2 cellular contexts compared by ENCODE assay signal in the genomic region with DNA sequence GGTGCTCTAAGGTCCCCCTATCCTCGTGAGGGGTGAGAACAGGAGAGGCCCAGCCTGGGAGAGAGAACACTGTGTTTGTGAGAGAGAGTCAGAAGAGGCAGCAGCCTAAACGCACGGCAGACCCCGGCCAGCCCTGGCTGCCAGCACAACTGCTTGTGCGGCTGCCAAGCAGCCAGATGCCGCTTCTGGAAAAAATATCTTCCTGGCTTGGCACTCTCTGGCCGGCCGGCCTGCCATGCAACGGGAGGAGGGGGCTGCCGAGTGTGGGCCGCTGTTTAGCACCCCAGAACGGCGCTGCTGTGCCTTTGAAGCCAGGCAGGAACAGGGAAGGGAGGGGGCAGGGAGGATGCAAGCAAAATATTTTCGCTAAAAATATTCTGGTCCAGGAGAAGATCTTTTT.
TF ChIP-seq lines count a peak whose summit lies in the region.

No MANE protein-coding gene starts in this region.

TF ChIP-seq in GM23338, 12 proteins besides CTCF, POLR2A, EP300 and RAD21 (continues in another document):
- no peak for TF ChIP-seq STAT1 (IDR thresholded peaks at IDR 0.05; ENCODE audit: unreplicated experiment)
- no peak for TF ChIP-seq CREB1 (CRISPR knock-in tag; IDR thresholded peaks at IDR 0.05; ENCODE audit: low read depth)
- TF ChIP-seq ZNF114 (CRISPR knock-in tag; IDR thresholded peaks at IDR 0.05): no peak
- TF ChIP-seq, protein P1, sequence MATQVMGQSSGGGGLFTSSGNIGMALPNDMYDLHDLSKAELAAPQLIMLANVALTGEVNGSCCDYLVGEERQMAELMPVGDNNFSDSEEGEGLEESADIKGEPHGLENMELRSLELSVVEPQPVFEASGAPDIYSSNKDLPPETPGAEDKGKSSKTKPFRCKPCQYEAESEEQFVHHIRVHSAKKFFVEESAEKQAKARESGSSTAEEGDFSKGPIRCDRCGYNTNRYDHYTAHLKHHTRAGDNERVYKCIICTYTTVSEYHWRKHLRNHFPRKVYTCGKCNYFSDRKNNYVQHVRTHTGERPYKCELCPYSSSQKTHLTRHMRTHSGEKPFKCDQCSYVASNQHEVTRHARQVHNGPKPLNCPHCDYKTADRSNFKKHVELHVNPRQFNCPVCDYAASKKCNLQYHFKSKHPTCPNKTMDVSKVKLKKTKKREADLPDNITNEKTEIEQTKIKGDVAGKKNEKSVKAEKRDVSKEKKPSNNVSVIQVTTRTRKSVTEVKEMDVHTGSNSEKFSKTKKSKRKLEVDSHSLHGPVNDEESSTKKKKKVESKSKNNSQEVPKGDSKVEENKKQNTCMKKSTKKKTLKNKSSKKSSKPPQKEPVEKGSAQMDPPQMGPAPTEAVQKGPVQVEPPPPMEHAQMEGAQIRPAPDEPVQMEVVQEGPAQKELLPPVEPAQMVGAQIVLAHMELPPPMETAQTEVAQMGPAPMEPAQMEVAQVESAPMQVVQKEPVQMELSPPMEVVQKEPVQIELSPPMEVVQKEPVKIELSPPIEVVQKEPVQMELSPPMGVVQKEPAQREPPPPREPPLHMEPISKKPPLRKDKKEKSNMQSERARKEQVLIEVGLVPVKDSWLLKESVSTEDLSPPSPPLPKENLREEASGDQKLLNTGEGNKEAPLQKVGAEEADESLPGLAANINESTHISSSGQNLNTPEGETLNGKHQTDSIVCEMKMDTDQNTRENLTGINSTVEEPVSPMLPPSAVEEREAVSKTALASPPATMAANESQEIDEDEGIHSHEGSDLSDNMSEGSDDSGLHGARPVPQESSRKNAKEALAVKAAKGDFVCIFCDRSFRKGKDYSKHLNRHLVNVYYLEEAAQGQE (IDR thresholded peaks at IDR 0.05; ENCODE audit: unreplicated experiment): no peak
- TF ChIP-seq, protein P2, sequence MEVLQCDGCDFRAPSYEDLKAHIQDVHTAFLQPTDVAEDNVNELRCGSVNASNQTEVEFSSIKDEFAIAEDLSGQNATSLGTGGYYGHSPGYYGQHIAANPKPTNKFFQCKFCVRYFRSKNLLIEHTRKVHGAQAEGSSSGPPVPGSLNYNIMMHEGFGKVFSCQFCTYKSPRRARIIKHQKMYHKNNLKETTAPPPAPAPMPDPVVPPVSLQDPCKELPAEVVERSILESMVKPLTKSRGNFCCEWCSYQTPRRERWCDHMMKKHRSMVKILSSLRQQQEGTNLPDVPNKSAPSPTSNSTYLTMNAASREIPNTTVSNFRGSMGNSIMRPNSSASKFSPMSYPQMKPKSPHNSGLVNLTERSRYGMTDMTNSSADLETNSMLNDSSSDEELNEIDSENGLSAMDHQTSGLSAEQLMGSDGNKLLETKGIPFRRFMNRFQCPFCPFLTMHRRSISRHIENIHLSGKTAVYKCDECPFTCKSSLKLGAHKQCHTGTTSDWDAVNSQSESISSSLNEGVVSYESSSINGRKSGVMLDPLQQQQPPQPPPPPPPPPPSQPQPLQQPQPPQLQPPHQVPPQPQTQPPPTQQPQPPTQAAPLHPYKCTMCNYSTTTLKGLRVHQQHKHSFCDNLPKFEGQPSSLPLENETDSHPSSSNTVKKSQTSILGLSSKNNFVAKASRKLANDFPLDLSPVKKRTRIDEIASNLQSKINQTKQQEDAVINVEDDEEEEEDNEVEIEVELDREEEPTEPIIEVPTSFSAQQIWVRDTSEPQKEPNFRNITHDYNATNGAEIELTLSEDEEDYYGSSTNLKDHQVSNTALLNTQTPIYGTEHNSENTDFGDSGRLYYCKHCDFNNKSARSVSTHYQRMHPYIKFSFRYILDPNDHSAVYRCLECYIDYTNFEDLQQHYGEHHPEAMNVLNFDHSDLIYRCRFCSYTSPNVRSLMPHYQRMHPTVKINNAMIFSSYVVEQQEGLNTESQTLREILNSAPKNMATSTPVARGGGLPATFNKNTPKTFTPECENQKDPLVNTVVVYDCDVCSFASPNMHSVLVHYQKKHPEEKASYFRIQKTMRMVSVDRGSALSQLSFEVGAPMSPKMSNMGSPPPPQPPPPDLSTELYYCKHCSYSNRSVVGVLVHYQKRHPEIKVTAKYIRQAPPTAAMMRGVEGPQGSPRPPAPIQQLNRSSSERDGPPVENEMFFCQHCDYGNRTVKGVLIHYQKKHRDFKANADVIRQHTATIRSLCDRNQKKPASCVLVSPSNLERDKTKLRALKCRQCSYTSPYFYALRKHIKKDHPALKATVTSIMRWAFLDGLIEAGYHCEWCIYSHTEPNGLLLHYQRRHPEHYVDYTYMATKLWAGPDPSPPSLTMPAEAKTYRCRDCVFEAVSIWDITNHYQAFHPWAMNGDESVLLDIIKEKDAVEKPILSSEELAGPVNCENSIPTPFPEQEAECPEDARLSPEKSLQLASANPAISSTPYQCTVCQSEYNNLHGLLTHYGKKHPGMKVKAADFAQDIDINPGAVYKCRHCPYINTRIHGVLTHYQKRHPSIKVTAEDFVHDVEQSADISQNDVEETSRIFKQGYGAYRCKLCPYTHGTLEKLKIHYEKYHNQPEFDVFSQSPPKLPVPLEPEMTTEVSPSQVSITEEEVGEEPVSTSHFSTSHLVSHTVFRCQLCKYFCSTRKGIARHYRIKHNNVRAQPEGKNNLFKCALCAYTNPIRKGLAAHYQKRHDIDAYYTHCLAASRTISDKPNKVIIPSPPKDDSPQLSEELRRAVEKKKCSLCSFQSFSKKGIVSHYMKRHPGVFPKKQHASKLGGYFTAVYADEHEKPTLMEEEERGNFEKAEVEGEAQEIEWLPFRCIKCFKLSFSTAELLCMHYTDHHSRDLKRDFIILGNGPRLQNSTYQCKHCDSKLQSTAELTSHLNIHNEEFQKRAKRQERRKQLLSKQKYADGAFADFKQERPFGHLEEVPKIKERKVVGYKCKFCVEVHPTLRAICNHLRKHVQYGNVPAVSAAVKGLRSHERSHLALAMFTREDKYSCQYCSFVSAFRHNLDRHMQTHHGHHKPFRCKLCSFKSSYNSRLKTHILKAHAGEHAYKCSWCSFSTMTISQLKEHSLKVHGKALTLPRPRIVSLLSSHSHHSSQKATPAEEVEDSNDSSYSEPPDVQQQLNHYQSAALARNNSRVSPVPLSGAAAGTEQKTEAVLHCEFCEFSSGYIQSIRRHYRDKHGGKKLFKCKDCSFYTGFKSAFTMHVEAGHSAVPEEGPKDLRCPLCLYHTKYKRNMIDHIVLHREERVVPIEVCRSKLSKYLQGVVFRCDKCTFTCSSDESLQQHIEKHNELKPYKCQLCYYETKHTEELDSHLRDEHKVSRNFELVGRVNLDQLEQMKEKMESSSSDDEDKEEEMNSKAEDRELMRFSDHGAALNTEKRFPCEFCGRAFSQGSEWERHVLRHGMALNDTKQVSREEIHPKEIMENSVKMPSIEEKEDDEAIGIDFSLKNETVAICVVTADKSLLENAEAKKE (CRISPR knock-in tag; IDR thresholded peaks at IDR 0.05): no peak
- no peak for TF ChIP-seq JUNB (IDR thresholded peaks at IDR 0.05; ENCODE audit: unreplicated experiment)
- TF ChIP-seq, protein P3, sequence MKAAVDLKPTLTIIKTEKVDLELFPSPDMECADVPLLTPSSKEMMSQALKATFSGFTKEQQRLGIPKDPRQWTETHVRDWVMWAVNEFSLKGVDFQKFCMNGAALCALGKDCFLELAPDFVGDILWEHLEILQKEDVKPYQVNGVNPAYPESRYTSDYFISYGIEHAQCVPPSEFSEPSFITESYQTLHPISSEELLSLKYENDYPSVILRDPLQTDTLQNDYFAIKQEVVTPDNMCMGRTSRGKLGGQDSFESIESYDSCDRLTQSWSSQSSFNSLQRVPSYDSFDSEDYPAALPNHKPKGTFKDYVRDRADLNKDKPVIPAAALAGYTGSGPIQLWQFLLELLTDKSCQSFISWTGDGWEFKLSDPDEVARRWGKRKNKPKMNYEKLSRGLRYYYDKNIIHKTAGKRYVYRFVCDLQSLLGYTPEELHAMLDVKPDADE (IDR thresholded peaks at IDR 0.05): no peak
- no peak for TF ChIP-seq EZH2phosphoT487 (IDR thresholded peaks at IDR 0.05; ENCODE audit: unreplicated experiment)
- TF ChIP-seq POLR2AphosphoS5 (IDR thresholded peaks at IDR 0.05; ENCODE audit: low read depth): no peak
- TF ChIP-seq EZH2 (IDR thresholded peaks at IDR 0.05; ENCODE audit: low read depth, unreplicated experiment): no peak

TF ChIP-seq in H1, 55 proteins besides CTCF, POLR2A, EP300 and RAD21:
- no peak for TF ChIP-seq KDM4A (IDR thresholded peaks at IDR 0.05; ENCODE audit: low read depth, low read length, severe bottlenecking)
- no peak for TF ChIP-seq TAF7 (optimal IDR thresholded peaks at IDR 0.05; ENCODE audit: borderline replicate concordance, low read depth, low read length)
- no peak for TF ChIP-seq SIX5 (IDR thresholded peaks at IDR 0.05; ENCODE audit: low read depth, low read length)
- no peak for TF ChIP-seq EZH2 (IDR thresholded peaks at IDR 0.05; ENCODE audit: low read depth, low read length, severe bottlenecking)
- no peak for TF ChIP-seq PHF8 (conservative IDR thresholded peaks at IDR 0.05; ENCODE audit: low read depth, low read length)
- no peak for TF ChIP-seq CBX8 (IDR thresholded peaks at IDR 0.05; ENCODE audit: borderline replicate concordance, low read depth, low read length)
- no peak for TF ChIP-seq BCL11A (IDR thresholded peaks at IDR 0.05; ENCODE audit: low read depth in 2 of 2, low read length in 2 of 2)
- no peak for TF ChIP-seq YY1 (IDR thresholded peaks at IDR 0.05; ENCODE audit: low read depth, low read length)
- TF ChIP-seq NANOG (IDR thresholded peaks at IDR 0.05; ENCODE audit: insufficient read depth, low read depth, low read length, poor library complexity, severe bottlenecking): no peak
- TF ChIP-seq BRCA1 (IDR thresholded peaks at IDR 0.05; ENCODE audit: low read depth, low read length): no peak
- no peak for TF ChIP-seq CREB1 (IDR thresholded peaks at IDR 0.05)
- TF ChIP-seq RXRA (IDR thresholded peaks at IDR 0.05; ENCODE audit: insufficient read depth, low read depth, low read length): no peak
- TF ChIP-seq POU5F1 (IDR thresholded peaks at IDR 0.05; ENCODE audit: low read depth, low read length): no peak
- no peak for TF ChIP-seq RFX5 (IDR thresholded peaks at IDR 0.05; ENCODE audit: borderline replicate concordance, low read depth, low read length)
- no peak for TF ChIP-seq BACH1 (IDR thresholded peaks at IDR 0.05; ENCODE audit: low read length)
- no peak for TF ChIP-seq KDM1A (IDR thresholded peaks at IDR 0.05; ENCODE audit: borderline replicate concordance, low read length)
- TF ChIP-seq TEAD4 (IDR thresholded peaks at IDR 0.05; ENCODE audit: low read depth, low read length): no peak
- TF ChIP-seq, protein P4, sequence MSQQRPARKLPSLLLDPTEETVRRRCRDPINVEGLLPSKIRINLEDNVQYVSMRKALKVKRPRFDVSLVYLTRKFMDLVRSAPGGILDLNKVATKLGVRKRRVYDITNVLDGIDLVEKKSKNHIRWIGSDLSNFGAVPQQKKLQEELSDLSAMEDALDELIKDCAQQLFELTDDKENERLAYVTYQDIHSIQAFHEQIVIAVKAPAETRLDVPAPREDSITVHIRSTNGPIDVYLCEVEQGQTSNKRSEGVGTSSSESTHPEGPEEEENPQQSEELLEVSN (IDR thresholded peaks at IDR 0.05): no peak
- no peak for TF ChIP-seq CEBPB (IDR thresholded peaks at IDR 0.05; ENCODE audit: low read depth, low read length)
- TF ChIP-seq CHD2 (IDR thresholded peaks at IDR 0.05; ENCODE audit: low read length): no peak
